In the genomic region with DNA sequence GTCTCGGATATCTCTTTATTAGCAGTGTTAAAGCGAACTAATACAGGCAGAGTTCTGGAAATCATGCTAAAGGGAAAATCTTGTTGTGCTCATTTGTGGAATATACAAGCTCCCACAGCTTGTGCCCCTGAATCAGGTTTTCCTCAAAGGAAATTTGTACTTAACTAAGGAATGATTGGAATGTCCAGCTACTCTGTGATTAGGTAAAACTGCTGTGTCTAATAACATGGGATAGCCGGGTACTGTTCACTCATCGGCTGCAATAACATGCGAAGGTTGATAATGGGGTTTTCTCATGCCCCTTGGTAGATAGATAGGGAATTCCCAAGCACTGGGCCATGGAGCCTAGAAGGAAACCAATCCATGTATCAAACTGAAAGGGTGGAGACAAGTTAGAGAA, we compare ENCODE assay signal across 1 cellular context.
A peak's percentile ranks its signal among the peaks of the same experiment; 100 is the strongest.
TF ChIP-seq lines count a peak whose summit lies in the region.

No MANE protein-coding gene starts in this region.

TF ChIP-seq in endothelial cell of umbilical vein, 7 proteins besides CTCF, POLR2A, EP300 and RAD21:
- TF ChIP-seq MYC (IDR thresholded peaks at IDR 0.05; ENCODE audit: low read depth, low read length) (no peak), FOS (IDR thresholded peaks at IDR 0.05; ENCODE audit: borderline replicate concordance, insufficient read depth, low read length) (peak; percentile 62), EZH2 (IDR thresholded peaks at IDR 0.05; ENCODE audit: borderline replicate concordance, low read depth, low read length, severe bottlenecking) (no peak), JUN (IDR thresholded peaks at IDR 0.05; ENCODE audit: borderline replicate concordance, insufficient read depth, insufficient read length, low read depth) (peak; percentile 85), POLR2AphosphoS5 (IDR thresholded peaks at IDR 0.05; ENCODE audit: insufficient read depth, low read depth, low read length) (peak; percentile 61), GATA2 (IDR thresholded peaks at IDR 0.05; ENCODE audit: insufficient read depth, insufficient read length, low read depth, low read length) (peak; percentile 82)
- TF ChIP-seq, protein P1, sequence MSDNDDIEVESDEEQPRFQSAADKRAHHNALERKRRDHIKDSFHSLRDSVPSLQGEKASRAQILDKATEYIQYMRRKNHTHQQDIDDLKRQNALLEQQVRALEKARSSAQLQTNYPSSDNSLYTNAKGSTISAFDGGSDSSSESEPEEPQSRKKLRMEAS (IDR thresholded peaks at IDR 0.05; ENCODE audit: insufficient read depth, insufficient read length), result no peak
